ENCODE assay signal across 15 cellular contexts in the genomic region with DNA sequence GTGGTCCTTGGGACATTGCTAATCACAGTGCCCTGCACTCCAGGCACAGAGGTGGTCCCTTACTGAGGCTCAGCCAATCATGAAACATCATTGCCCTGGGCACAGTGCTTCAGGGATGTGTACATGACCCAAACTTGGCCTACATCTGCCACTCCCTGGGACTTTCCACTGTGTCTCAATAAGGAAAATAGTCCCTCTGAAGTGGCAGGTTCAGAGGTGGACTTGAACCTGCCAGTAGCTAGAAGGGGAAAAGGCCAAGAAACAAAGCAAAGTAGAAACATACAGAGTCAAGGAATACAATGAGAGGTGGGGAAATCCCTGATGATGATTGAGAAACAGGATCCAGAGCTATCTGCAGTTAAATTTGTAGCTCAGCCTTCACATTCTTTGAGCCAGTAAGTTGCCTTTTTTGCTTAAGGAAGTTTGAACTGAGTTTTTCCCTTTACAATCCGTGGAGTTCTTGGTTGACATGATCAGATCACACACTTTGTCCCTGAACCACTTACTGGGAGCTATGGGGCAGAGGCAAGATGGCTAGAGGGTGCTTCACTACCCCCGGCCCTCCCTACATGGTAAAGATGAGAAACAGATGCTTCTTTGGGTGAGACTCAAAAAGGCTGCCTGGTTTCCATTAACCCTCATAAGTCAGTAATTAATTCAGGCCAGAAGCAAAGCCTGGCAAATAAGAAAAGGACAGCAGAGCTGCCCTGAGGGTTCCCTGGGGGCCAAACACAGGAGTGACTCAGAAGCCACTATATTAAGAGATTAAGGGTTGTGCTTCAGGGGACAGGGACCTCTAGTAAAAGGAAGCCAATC. TPM values are rescaled to one million over a fixed set of nuclear protein-coding genes. Genes with fewer than 3 reads are reported as not detected.
DNase-seq lines count a peak whose midpoint lies in the region; ATAC-seq and TF ChIP-seq lines count a peak whose summit lies in the region.
"Had no signal": no experiment of that assay in that cellular context is flagged by ENCODE, and none has a peak within 500 bp of the region (broad histone marks: within the 10 kb centered on the region; RNA-seq: fewer than 3 reads in every experiment).

No MANE protein-coding gene starts in this region.

- H3K27ac Mint-ChIP-seq in activated T-helper 17 cell treated with anti-CD3 and anti-CD28 coated beads, Interleukin-2, amount 50 U/mL, for 72 hours, result no peak overlapping the region
- H3K27ac Mint-ChIP-seq: stimulated activated memory B cell treated with anti-CD40 and anti-IgM and Interleukin-4, amounts not matched to agents 10 μg/mL and 1 μg/mL and 100 μg/mL, for 72 hours had no signal

- no peaks in the 10 kb centered on the region for H3K36me3 ChIP-seq in colonic mucosa
- H3K36me3 ChIP-seq in mucosa of descending colon (ENCODE audit: low read depth), result no peaks in the 10 kb centered on the region
- H3K36me3 ChIP-seq: MG63 had no signal

- TF ChIP-seq CTCF in colonic mucosa (IDR thresholded peaks at IDR 0.05) (no peak), mucosa of descending colon (IDR thresholded peaks at IDR 0.05) (no peak), RWPE1 (conservative IDR thresholded peaks at IDR 0.05; ENCODE audit: low read depth) (no peak)

- intact Hi-C loops in colonic mucosa (cut with DNase I) (no loop called here), mucosa of descending colon (cut with DNase I, micrococcal nuclease) (no loop called here)

- H3K4me1 Mint-ChIP-seq in activated T-helper 17 cell treated with anti-CD3 and anti-CD28 coated beads, Interleukin-2, amount 50 U/mL, for 72 hours, result no peaks in the 10 kb centered on the region
- H3K4me1 Mint-ChIP-seq: stimulated activated memory B cell treated with anti-CD40 and anti-IgM and Interleukin-4, amounts not matched to agents 10 μg/mL and 1 μg/mL and 100 μg/mL, for 72 hours had no signal

- H3K27me3 Mint-ChIP-seq in activated T-helper 17 cell treated with anti-CD3 and anti-CD28 coated beads, Interleukin-2, amount 50 U/mL, for 72 hours, result peaks cover 14% of the 10 kb centered on the region
- H3K27me3 Mint-ChIP-seq: stimulated activated memory B cell treated with anti-CD40 and anti-IgM and Interleukin-4, amounts not matched to agents 10 μg/mL and 1 μg/mL and 100 μg/mL, for 72 hours had no signal

- no peak overlapping the region for H3K4me3 Mint-ChIP-seq in activated T-helper 17 cell treated with anti-CD3 and anti-CD28 coated beads, Interleukin-2, amount 50 U/mL, for 72 hours
- H3K4me3 Mint-ChIP-seq: H9; stimulated activated memory B cell treated with anti-CD40 and anti-IgM and Interleukin-4, amounts not matched to agents 10 μg/mL and 1 μg/mL and 100 μg/mL, for 72 hours had no signal

- no peaks in the 10 kb centered on the region for H3K36me3 Mint-ChIP-seq in activated T-helper 17 cell treated with anti-CD3 and anti-CD28 coated beads, Interleukin-2, amount 50 U/mL, for 72 hours (ENCODE audit: low read depth)
- H3K36me3 Mint-ChIP-seq: stimulated activated memory B cell treated with anti-CD40 and anti-IgM and Interleukin-4, amounts not matched to agents 10 μg/mL and 1 μg/mL and 100 μg/mL, for 72 hours had no signal

- H3K4me1 ChIP-seq in colonic mucosa (no peaks in the 10 kb centered on the region), mucosa of descending colon (ENCODE audit: low read depth) (no peaks in the 10 kb centered on the region)

- POLR2A ChIA-PET in RWPE1 (lab: Yijun Ruan, JAX; ENCODE audit: low non-redundant PET), result no interaction called here

- CTCF ChIA-PET in RWPE1 (lab: Yijun Ruan, JAX), result interaction anchor here (0.6 to 8.2 kb wide), 4 partner anchors 153 to 1230 kb away, joined by 3 to 68 read pairs (median 30); no protein-coding TSS in a partner anchor

- no peaks in the 10 kb centered on the region for H3K9me3 Mint-ChIP-seq in activated T-helper 17 cell treated with anti-CD3 and anti-CD28 coated beads, Interleukin-2, amount 50 U/mL, for 72 hours
- H3K9me3 Mint-ChIP-seq: H9; stimulated activated memory B cell treated with anti-CD40 and anti-IgM and Interleukin-4, amounts not matched to agents 10 μg/mL and 1 μg/mL and 100 μg/mL, for 72 hours had no signal

- H3K9me3 ChIP-seq in colonic mucosa (no peaks in the 10 kb centered on the region), mucosa of descending colon (no peaks in the 10 kb centered on the region)
- H3K9me3 ChIP-seq: MG63 had no signal

- H3K27ac ChIP-seq in colonic mucosa, result peak overlapping the region; percentile 12
- no peak overlapping the region for H3K27ac ChIP-seq in RWPE1

- peak; percentile 91 for ATAC-seq in mucosa of descending colon
- ATAC-seq in activated T-helper 17 cell treated with anti-CD3 and anti-CD28 coated beads, Interleukin-2, amount 50 U/mL, for 72 hours (replicated peaks), result no peak
- ATAC-seq: stimulated activated memory B cell treated with anti-CD40 and anti-IgM and Interleukin-4, amounts not matched to agents 10 μg/mL and 1 μg/mL and 100 μg/mL, for 72 hours had no signal

- DNase-seq in AG20443 (ENCODE audit: low spot score) (peak; percentile 37), M059J (ENCODE audit: low read depth) (peak; percentile 72), colonic mucosa (peak; percentile 25), mucosa of descending colon (peak in 1 of 3 donors; percentile 9), DMS 273 treated with DMSO at 0.1 percent for 48 hours (lab: John Stamatoyannopoulos, UW) (no peak), RWPE1 (ENCODE audit: low spot score) (no peak)
- no peak for DNase-seq in activated T-cell treated with anti-CD3 and anti-CD28 coated beads, Interleukin-2, amount 50 U/mL, for 48 hours
- DNase-seq: C1 segment of cervical spinal cord; glutamatergic neuron; H9; MG63; NCI-H2171; stimulated activated CD4-positive, alpha-beta T cell treated with anti-CD3 and anti-CD28 coated beads, Interleukin-2, amount 100 ng/mL, for 48 hours had no signal

- H3K4me3 ChIP-seq in colonic mucosa, result no peak overlapping the region
- H3K4me3 ChIP-seq in mucosa of descending colon, result no peak overlapping the region
- H3K4me3 ChIP-seq: MG63 had no signal

- H3K9ac ChIP-seq in colonic mucosa (ENCODE audit: low read depth in 2 of 2, low read length in 2 of 2), result no peak overlapping the region

- no peaks in the 10 kb centered on the region for H3K27me3 ChIP-seq in colonic mucosa
- H3K27me3 ChIP-seq: MG63 had no signal

RNA-seq across cellular contexts. Expression of a gene that starts 57.6 kb away (rescaled TPM):
- total RNA-seq in M059J (2014; rRNA removed; shearing (Covaris generic)), result 2.4 and 7.2 TPM in 2 replicates
- total RNA-seq in colonic mucosa (1 to 10 TPM in 1 of 2 donors, under 1 TPM in 1; 0.66 to 2.5 TPM), mucosa of descending colon (1 to 10 TPM; 1.3 to 3.9 (median 2.2) TPM)
- total RNA-seq in activated T-helper 17 cell treated with anti-CD3 and anti-CD28 coated beads, Interleukin-2, amount 50 U/mL, for 72 hours, result not detected
- total RNA-seq: H9 had no signal

Comparison
In these comparisons a context has a peak if more than half of its experiments do, and no peak if none do; other contexts are left out.
1. DNase-seq: peak in AG20443 (single experiment), M059J (single experiment) and colonic mucosa (single experiment); none in activated T-cell treated with anti-CD3 and anti-CD28 coated beads, Interleukin-2, amount 50 U/mL, for 48 hours (0 of 2), DMS 273 treated with DMSO at 0.1 percent for 48 hours (single experiment) and RWPE1 (single experiment).